In the genomic region with DNA sequence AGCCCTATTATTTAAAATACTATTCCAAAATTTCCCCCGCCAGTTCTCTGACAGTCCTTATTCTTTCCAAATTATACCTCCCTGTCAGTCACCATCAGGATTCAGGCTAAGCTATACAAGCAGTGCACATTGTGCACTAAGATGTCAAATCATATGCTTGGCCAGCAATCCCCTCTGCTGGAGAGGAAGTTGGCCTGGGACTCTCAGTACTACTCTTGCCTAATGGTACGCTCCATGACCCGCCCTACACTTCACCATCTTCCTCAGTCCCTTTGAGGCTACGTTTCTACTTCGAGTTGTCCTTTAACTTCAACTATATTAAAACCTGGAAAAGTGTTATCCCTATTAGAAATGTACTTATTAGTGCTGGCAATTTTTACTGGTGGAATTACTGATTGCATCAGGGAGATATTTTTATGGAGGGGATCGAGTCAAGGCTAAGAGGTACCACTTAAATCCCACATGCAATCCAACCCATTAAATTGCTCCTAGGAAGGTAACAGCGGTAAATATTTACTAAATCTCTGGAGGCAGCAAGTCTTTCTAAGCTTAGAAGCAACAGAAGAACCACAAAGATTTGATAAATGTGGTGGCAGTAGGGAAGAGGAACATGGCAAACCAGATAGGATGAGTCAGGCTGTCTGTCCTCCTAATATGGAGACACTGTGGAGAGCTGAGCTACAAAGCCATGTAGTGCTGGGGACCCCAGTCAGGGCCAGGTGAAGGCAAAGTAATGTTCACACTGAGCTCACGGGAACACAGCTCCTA, we compare ENCODE assay signal across 15 cellular contexts. TPM values are rescaled to one million over a fixed set of nuclear protein-coding genes. Genes with fewer than 3 reads are reported as not detected.
DNase-seq lines count a peak whose midpoint lies in the region; ATAC-seq and TF ChIP-seq lines count a peak whose summit lies in the region.
"Had no signal": no experiment of that assay in that cellular context is flagged by ENCODE, and none has a peak within 500 bp of the region (broad histone marks: within the 10 kb centered on the region; RNA-seq: fewer than 3 reads in every experiment).

No MANE protein-coding gene starts in this region.

- H3K4me3 ChIP-seq in NB4 (ENCODE audit: low read depth, low read length) = peak overlapping the region; percentile 2
- H3K4me3 ChIP-seq in astrocyte of the spinal cord (ENCODE audit: low read depth, low read length) = no peak overlapping the region
- no peak overlapping the region for H3K4me3 ChIP-seq in trophoblast cell (ENCODE audit: low read depth, low read length)

- no peak overlapping the region for H2AK5ac ChIP-seq in trophoblast cell (ENCODE audit: low read length)

- no peak overlapping the region for H3K4ac ChIP-seq in trophoblast cell (ENCODE audit: low read depth, low read length)

- H3K23ac ChIP-seq in trophoblast cell (ENCODE audit: low read length) = no peak overlapping the region

- H4K12ac ChIP-seq in trophoblast cell (ENCODE audit: low read depth, low read length) = no peak overlapping the region

- DNase-seq in NB4 (ENCODE audit: low read depth) (peak; percentile 75), astrocyte of the spinal cord (ENCODE audit: low read depth, low spot score) (peak; percentile 17), trophoblast cell (no peak), GM10266 (ENCODE audit: extremely low spot score) (no peak), dedifferentiated amniotic fluid mesenchymal stem cell (ENCODE audit: extremely low spot score) (no peak), T-helper 9 cell (no peak)
- DNase-seq: activated naive CD4-positive, alpha-beta T cell treated with anti-CD3 and anti-CD28 coated beads for 36 hours; effector memory CD8-positive, alpha-beta T cell; foreskin melanocyte; mesendoderm; nucleus accumbens; SHP77 treated with DMSO at 0.1 percent for 48 hours had no signal

- no peaks in the 10 kb centered on the region for H3K27me3 ChIP-seq in trophoblast cell (ENCODE audit: insufficient read depth, low read length)

- ATAC-seq in GM18502 (IDR thresholded peaks at IDR 0.05; ENCODE audit: poor library complexity, unreplicated experiment) = peak; percentile 64
- ATAC-seq in GM21825 (IDR thresholded peaks at IDR 0.05; ENCODE audit: unreplicated experiment) = no peak
- ATAC-seq: effector memory CD8-positive, alpha-beta T cell had no signal

- no peak overlapping the region for H3K27ac ChIP-seq in trophoblast cell (ENCODE audit: low read depth, low read length)

- H3K4me2 ChIP-seq in trophoblast cell (ENCODE audit: low read length) = no peak overlapping the region

- 100% methylated on average over 1 of the region's 8 CpGs for WGBS in trophoblast cell (ENCODE audit: extremely low coverage, insufficient coverage, insufficient read length)

- no peak overlapping the region for H2BK120ac ChIP-seq in trophoblast cell (ENCODE audit: insufficient read depth, low read length, poor library complexity)

- peaks cover 2% of the 10 kb centered on the region in 2 experiments for H3K36me3 ChIP-seq in trophoblast cell (ENCODE audit: control insufficient read depth in 1 of 2, insufficient read depth in 2 of 2, low read length in 2 of 2)

- no peak overlapping the region for H3K18ac ChIP-seq in trophoblast cell (ENCODE audit: low read length)

- no peak for TF ChIP-seq CTCF in NB4 (IDR thresholded peaks at IDR 0.05; ENCODE audit: low read depth, low read length)
- no peak for TF ChIP-seq CTCF in astrocyte of the spinal cord (IDR thresholded peaks at IDR 0.05; ENCODE audit: low read depth, low read length)
- TF ChIP-seq CTCF in GM10266 (IDR thresholded peaks at IDR 0.05; ENCODE audit: control insufficient read depth, insufficient read depth, low read depth, missing control alignments) = no peak

- H4K8ac ChIP-seq in trophoblast cell (ENCODE audit: low read depth, low read length) = no peak overlapping the region

- H3K79me2 ChIP-seq in trophoblast cell (ENCODE audit: control insufficient read depth, insufficient read depth, low read length, poor library complexity) = peaks cover 3% of the 10 kb centered on the region

- no peak overlapping the region for H4K91ac ChIP-seq in trophoblast cell (ENCODE audit: low read depth, low read length)

- no peak overlapping the region for H3K9ac ChIP-seq in trophoblast cell (ENCODE audit: low read length)

- H2BK12ac ChIP-seq in trophoblast cell (ENCODE audit: low read length) = peak overlapping the region; percentile 64

- H3K9me3 ChIP-seq in trophoblast cell (ENCODE audit: insufficient read depth, low read depth, low read length) = no peaks in the 10 kb centered on the region

- TF ChIP-seq POLR2A in NB4 (IDR thresholded peaks at IDR 0.05; ENCODE audit: extremely low read depth, insufficient read length) = no peak

- H2BK5ac ChIP-seq in trophoblast cell (ENCODE audit: low read depth, low read length, poor library complexity) = no peak overlapping the region

- no peak overlapping the region for H2AFZ ChIP-seq in trophoblast cell (ENCODE audit: insufficient read depth, low read length, poor library complexity)

- H3K14ac ChIP-seq in trophoblast cell (ENCODE audit: low read length) = no peak overlapping the region

- H3K4me1 ChIP-seq in trophoblast cell (ENCODE audit: control insufficient read depth in 1 of 2, insufficient read depth in 2 of 2, low read length in 2 of 2) = no peaks in the 10 kb centered on the region

- peaks cover 5% of the 10 kb centered on the region for H3K79me1 ChIP-seq in trophoblast cell (ENCODE audit: low read length)

- in situ Hi-C loops in astrocyte of the spinal cord (cut with HindIII; ENCODE audit: low sequenced_read_pairs) = no loop called here

RNA-seq across cellular contexts. Expression of a gene that starts 2.7 kb away (rescaled TPM):
- 15.9 and 17.0 TPM in 2 replicates for polyA plus RNA-seq in trophoblast cell (2013)

RNA-seq across cellular contexts. Expression of a gene that starts 53.6 kb away (rescaled TPM):
- polyA plus RNA-seq in trophoblast cell (2013) = 0.01 TPM in 1 of 2 replicates, not detected in the other
- polyA plus RNA-seq: BJ had no signal

Comparison
In these comparisons a context has a peak if more than half of its experiments do, and no peak if none do; other contexts are left out.
1. DNase-seq: peak in NB4 (single experiment) and astrocyte of the spinal cord (single experiment); none in trophoblast cell (0 of 2), GM10266 (single experiment), dedifferentiated amniotic fluid mesenchymal stem cell (single experiment) and T-helper 9 cell (single experiment).